ENCODE assay signal across 1 cellular context in genomic region chr3:52153389-52154096, GRCh38.
TF ChIP-seq lines count a peak whose summit lies in the region.

No MANE protein-coding gene starts in this region.

TF ChIP-seq in HepG2, 621 proteins besides CTCF, POLR2A, EP300 and RAD21 (continued from another document):
- TF ChIP-seq MZF1 (CRISPR knock-in tag; IDR thresholded peaks at IDR 0.05; ENCODE audit: borderline replicate concordance) (no peak), DBP (CRISPR knock-in tag; IDR thresholded peaks at IDR 0.05; ENCODE audit: not compliant biosample characterization) (no peak), ZNF816 (CRISPR knock-in tag; IDR thresholded peaks at IDR 0.05; ENCODE audit: borderline replicate concordance) (no peak), TRIM22 (IDR thresholded peaks at IDR 0.05) (no peak), NR1H2 (CRISPR knock-in tag; IDR thresholded peaks at IDR 0.05; ENCODE audit: borderline replicate concordance, low read depth) (no peak), KAT8 (CRISPR knock-in tag; IDR thresholded peaks at IDR 0.05) (no peak), FOXJ3 (CRISPR knock-in tag; IDR thresholded peaks at IDR 0.05; ENCODE audit: borderline replicate concordance) (no peak), ZNF484 (CRISPR knock-in tag; IDR thresholded peaks at IDR 0.05; ENCODE audit: borderline replicate concordance, low read depth) (no peak), XRCC5 (optimal IDR thresholded peaks at IDR 0.05; ENCODE audit: low read length) (no peak), IRF2 (CRISPR knock-in tag; IDR thresholded peaks at IDR 0.05) (no peak), MTF1 (CRISPR knock-in tag; IDR thresholded peaks at IDR 0.05) (no peak), ZNF235 (CRISPR knock-in tag; IDR thresholded peaks at IDR 0.05; ENCODE audit: borderline replicate concordance) (no peak), CAMTA2 (CRISPR knock-in tag; IDR thresholded peaks at IDR 0.05; ENCODE audit: borderline replicate concordance) (no peak), ZNF343 (CRISPR knock-in tag; IDR thresholded peaks at IDR 0.05) (0 out of 2 replicates have a peak, but pooled peaks have one; percentile 15), KAT7 (CRISPR knock-in tag; IDR thresholded peaks at IDR 0.05; ENCODE audit: borderline replicate concordance) (no peak)
